In genomic region chr4:122309988-122310626, GRCh38 we compare ENCODE assay signal across 9 cellular contexts.
DNase-seq lines count a peak whose midpoint lies in the region; ATAC-seq, FAIRE-seq and TF ChIP-seq lines count a peak whose summit lies in the region.
"Had no signal": no experiment of that assay in that cellular context is flagged by ENCODE, and none has a peak within 500 bp of the region (broad histone marks: within the 10 kb centered on the region; RNA-seq: fewer than 3 reads in every experiment).

No MANE protein-coding gene starts in this region.

- peak; percentile 56 for TF ChIP-seq CTCF in retinal pigment epithelial cell (conservative IDR thresholded peaks at IDR 0.05; ENCODE audit: low read depth, low read length)

- no peak overlapping the region for H3K4me3 ChIP-seq in retinal pigment epithelial cell (ENCODE audit: low read length)
- H3K4me3 ChIP-seq: BLaER1 had no signal

- peak; percentile 93 for FAIRE-seq in endometrium (lab: Jason Lieb, UNC)

- no peak for ATAC-seq in HG02759 (IDR thresholded peaks at IDR 0.05; ENCODE audit: unreplicated experiment)
- no peak for ATAC-seq in HG03045 (IDR thresholded peaks at IDR 0.05; ENCODE audit: unreplicated experiment)

- DNase-seq in NCI-H748 treated with DMSO at 0.1 percent for 48 hours (lab: John Stamatoyannopoulos, UW) (peak; percentile 0), NCI-H748 (lab: John Stamatoyannopoulos, UW; ENCODE audit: unreplicated experiment) (no peak), NCI-H460 (ENCODE audit: extremely low read depth, low read depth) (peak; percentile 11), retinal pigment epithelial cell (ENCODE audit: low read depth) (no peak), NCI-H187 (lab: John Stamatoyannopoulos, UW) (no peak)

Comparison
In these comparisons a context has a peak if more than half of its experiments do, and no peak if none do; other contexts are left out.
1. DNase-seq: peak in NCI-H748 treated with DMSO at 0.1 percent for 48 hours (single experiment) and NCI-H460 (single experiment); none in NCI-H748 (single experiment), retinal pigment epithelial cell (single experiment) and NCI-H187 (0 of 2).